Comparison of ENCODE assay signal across 1 cellular context in the genomic region with DNA sequence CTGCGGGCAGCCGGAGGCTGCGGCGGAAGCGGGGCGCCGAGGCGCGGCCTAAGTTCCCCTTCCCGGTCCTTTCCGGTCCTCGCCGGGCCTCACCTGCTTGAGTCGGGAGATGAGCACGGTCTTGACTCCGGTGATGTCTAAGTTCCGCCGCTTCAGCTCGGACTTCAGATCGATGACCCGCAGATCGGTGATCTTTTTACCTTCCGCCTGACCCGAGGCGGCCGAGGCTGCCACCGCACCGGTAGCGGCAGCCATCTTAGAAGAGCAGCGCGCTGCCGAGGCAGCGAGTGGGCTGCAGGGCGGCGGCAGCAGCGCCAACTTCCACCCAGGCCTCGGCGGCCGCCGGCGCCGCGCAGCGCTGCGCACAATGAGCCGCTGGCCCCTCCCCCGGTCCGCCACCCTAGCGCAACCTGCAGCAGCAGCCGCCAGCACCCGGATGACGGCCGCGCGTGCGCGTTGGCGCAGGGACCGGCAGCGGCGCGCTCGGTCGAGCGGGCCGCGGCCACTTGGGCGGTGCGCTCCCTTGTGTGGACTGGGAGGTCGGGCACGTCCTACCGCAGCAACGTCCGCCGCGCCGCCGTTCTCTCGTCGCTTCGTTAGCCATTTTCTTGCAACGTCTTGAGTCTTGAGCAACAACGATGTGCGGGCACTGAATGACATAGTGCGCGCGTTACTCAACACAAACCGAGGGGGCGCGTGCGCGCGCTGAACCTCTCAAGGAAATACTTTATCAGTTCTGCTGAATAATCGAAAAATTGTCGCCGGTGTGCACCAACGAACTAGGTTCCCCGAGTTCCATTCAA.
TF ChIP-seq lines count a peak whose summit lies in the region.

A gene (minus strand): TSS at position 369 of the 803 bp plus-strand sequence. CDS start 114 bp downstream, at position 255.

TF ChIP-seq in GM12878, 131 proteins besides CTCF, POLR2A, EP300 and RAD21 (continued from another document):
- TF ChIP-seq, protein P1, sequence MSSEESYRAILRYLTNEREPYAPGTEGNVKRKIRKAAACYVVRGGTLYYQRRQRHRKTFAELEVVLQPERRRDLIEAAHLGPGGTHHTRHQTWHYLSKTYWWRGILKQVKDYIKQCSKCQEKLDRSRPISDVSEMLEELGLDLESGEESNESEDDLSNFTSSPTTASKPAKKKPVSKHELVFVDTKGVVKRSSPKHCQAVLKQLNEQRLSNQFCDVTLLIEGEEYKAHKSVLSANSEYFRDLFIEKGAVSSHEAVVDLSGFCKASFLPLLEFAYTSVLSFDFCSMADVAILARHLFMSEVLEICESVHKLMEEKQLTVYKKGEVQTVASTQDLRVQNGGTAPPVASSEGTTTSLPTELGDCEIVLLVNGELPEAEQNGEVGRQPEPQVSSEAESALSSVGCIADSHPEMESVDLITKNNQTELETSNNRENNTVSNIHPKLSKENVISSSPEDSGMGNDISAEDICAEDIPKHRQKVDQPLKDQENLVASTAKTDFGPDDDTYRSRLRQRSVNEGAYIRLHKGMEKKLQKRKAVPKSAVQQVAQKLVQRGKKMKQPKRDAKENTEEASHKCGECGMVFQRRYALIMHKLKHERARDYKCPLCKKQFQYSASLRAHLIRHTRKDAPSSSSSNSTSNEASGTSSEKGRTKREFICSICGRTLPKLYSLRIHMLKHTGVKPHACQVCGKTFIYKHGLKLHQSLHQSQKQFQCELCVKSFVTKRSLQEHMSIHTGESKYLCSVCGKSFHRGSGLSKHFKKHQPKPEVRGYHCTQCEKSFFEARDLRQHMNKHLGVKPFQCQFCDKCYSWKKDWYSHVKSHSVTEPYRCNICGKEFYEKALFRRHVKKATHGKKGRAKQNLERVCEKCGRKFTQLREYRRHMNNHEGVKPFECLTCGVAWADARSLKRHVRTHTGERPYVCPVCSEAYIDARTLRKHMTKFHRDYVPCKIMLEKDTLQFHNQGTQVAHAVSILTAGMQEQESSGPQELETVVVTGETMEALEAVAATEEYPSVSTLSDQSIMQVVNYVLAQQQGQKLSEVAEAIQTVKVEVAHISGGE (CRISPR knock-in tag; IDR thresholded peaks at IDR 0.05), result no peak
- TF ChIP-seq, protein P2, sequence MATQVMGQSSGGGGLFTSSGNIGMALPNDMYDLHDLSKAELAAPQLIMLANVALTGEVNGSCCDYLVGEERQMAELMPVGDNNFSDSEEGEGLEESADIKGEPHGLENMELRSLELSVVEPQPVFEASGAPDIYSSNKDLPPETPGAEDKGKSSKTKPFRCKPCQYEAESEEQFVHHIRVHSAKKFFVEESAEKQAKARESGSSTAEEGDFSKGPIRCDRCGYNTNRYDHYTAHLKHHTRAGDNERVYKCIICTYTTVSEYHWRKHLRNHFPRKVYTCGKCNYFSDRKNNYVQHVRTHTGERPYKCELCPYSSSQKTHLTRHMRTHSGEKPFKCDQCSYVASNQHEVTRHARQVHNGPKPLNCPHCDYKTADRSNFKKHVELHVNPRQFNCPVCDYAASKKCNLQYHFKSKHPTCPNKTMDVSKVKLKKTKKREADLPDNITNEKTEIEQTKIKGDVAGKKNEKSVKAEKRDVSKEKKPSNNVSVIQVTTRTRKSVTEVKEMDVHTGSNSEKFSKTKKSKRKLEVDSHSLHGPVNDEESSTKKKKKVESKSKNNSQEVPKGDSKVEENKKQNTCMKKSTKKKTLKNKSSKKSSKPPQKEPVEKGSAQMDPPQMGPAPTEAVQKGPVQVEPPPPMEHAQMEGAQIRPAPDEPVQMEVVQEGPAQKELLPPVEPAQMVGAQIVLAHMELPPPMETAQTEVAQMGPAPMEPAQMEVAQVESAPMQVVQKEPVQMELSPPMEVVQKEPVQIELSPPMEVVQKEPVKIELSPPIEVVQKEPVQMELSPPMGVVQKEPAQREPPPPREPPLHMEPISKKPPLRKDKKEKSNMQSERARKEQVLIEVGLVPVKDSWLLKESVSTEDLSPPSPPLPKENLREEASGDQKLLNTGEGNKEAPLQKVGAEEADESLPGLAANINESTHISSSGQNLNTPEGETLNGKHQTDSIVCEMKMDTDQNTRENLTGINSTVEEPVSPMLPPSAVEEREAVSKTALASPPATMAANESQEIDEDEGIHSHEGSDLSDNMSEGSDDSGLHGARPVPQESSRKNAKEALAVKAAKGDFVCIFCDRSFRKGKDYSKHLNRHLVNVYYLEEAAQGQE (IDR thresholded peaks at IDR 0.05; ENCODE audit: low read depth, low read length), result no peak
- TF ChIP-seq TBL1XR1 (IDR thresholded peaks at IDR 0.05; ENCODE audit: low read depth, low read length) (peak; percentile 67; the same call in 1 of the 2 replicates), SPI1 (IDR thresholded peaks at IDR 0.05; ENCODE audit: borderline replicate concordance, insufficient read depth, low read depth, low read length) (0 out of 2 replicates have a peak, but pooled peaks have one; percentile 0), ASH2L (IDR thresholded peaks at IDR 0.05; ENCODE audit: borderline replicate concordance, low read depth) (no peak), STAT3 (IDR thresholded peaks at IDR 0.05; ENCODE audit: low read depth, low read length) (no peak), HCFC1 (IDR thresholded peaks at IDR 0.05; ENCODE audit: low read length) (peak; percentile 49), GABPA (IDR thresholded peaks at IDR 0.05; ENCODE audit: low read depth) (peak; percentile 61; the same call in 1 of the 2 replicates), MYC (IDR thresholded peaks at IDR 0.05; ENCODE audit: insufficient read depth, insufficient read length, insufficient replicate concordance, low read length, severe bottlenecking) (peak; percentile 79), ZNF384 (IDR thresholded peaks at IDR 0.05; ENCODE audit: borderline replicate concordance, low read depth, low read length) (no peak), RUNX3 (IDR thresholded peaks at IDR 0.05; ENCODE audit: low read length) (peak; percentile 49), NR2F1 (conservative IDR thresholded peaks at IDR 0.05) (peak; percentile 75), CREB1 (IDR thresholded peaks at IDR 0.05; ENCODE audit: low read depth) (peak; percentile 53; the same call in 1 of the 2 replicates), SMARCA5 (IDR thresholded peaks at IDR 0.05) (peak; percentile 77), ZNF217 (IDR thresholded peaks at IDR 0.05) (0 out of 2 replicates have a peak, but pooled peaks have one; percentile 40), CHD1 (IDR thresholded peaks at IDR 0.05; ENCODE audit: low read depth, low read length) (peak; percentile 79; the same call in 1 of the 2 replicates), POU2F2 (IDR thresholded peaks at IDR 0.05; ENCODE audit: borderline replicate concordance, low read depth, low read length) (peak; percentile 93), RBBP5 (conservative IDR thresholded peaks at IDR 0.05) (no peak), PAX5 (IDR thresholded peaks at IDR 0.05; ENCODE audit: borderline replicate concordance, low read depth, low read length) (peak; percentile 6; the same call in 1 of the 2 replicates), TAF1 (IDR thresholded peaks at IDR 0.05; ENCODE audit: borderline replicate concordance, low read depth, low read length) (peak; percentile 98), POLR2AphosphoS5 (IDR thresholded peaks at IDR 0.05; ENCODE audit: low read length) (peak; percentile 97), NRF1 (conservative IDR thresholded peaks at IDR 0.05; ENCODE audit: low read depth, low read length) (peak; percentile 74), NR2C1 (IDR thresholded peaks at IDR 0.05) (peak; percentile 46)
- TF ChIP-seq, protein P3, sequence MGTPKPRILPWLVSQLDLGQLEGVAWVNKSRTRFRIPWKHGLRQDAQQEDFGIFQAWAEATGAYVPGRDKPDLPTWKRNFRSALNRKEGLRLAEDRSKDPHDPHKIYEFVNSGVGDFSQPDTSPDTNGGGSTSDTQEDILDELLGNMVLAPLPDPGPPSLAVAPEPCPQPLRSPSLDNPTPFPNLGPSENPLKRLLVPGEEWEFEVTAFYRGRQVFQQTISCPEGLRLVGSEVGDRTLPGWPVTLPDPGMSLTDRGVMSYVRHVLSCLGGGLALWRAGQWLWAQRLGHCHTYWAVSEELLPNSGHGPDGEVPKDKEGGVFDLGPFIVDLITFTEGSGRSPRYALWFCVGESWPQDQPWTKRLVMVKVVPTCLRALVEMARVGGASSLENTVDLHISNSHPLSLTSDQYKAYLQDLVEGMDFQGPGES (IDR thresholded peaks at IDR 0.05), result 0 out of 2 replicates have a peak, but pooled peaks have one; percentile 3
- TF ChIP-seq, protein P4, sequence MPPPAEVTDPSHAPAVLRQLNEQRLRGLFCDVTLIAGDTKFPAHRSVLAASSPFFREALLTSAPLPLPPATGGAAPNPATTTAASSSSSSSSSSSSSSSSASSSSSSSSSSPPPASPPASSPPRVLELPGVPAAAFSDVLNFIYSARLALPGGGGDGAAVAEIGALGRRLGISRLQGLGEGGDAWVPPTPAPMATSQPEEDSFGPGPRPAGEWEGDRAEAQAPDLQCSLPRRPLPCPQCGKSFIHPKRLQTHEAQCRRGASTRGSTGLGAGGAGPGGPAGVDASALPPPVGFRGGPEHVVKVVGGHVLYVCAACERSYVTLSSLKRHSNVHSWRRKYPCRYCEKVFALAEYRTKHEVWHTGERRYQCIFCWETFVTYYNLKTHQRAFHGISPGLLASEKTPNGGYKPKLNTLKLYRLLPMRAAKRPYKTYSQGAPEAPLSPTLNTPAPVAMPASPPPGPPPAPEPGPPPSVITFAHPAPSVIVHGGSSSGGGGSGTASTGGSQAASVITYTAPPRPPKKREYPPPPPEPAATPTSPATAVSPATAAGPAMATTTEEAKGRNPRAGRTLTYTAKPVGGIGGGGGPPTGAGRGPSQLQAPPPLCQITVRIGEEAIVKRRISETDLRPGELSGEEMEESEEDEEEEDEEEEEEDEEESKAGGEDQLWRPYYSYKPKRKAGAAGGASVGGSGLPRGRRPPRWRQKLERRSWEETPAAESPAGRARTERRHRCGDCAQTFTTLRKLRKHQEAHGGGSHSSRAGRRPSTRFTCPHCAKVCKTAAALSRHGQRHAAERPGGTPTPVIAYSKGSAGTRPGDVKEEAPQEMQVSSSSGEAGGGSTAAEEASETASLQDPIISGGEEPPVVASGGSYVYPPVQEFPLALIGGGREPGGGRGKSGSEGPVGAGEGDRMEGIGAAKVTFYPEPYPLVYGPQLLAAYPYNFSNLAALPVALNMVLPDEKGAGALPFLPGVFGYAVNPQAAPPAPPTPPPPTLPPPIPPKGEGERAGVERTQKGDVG (CRISPR knock-in tag; IDR thresholded peaks at IDR 0.05), result 0 out of 2 replicates have a peak, but pooled peaks have one; percentile 19
- TF ChIP-seq, protein P5, sequence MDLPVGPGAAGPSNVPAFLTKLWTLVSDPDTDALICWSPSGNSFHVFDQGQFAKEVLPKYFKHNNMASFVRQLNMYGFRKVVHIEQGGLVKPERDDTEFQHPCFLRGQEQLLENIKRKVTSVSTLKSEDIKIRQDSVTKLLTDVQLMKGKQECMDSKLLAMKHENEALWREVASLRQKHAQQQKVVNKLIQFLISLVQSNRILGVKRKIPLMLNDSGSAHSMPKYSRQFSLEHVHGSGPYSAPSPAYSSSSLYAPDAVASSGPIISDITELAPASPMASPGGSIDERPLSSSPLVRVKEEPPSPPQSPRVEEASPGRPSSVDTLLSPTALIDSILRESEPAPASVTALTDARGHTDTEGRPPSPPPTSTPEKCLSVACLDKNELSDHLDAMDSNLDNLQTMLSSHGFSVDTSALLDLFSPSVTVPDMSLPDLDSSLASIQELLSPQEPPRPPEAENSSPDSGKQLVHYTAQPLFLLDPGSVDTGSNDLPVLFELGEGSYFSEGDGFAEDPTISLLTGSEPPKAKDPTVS (IDR thresholded peaks at IDR 0.05; ENCODE audit: low read depth, low read length), result 0 out of 2 replicates have a peak, but pooled peaks have one; percentile 33
- TF ChIP-seq, protein P6, sequence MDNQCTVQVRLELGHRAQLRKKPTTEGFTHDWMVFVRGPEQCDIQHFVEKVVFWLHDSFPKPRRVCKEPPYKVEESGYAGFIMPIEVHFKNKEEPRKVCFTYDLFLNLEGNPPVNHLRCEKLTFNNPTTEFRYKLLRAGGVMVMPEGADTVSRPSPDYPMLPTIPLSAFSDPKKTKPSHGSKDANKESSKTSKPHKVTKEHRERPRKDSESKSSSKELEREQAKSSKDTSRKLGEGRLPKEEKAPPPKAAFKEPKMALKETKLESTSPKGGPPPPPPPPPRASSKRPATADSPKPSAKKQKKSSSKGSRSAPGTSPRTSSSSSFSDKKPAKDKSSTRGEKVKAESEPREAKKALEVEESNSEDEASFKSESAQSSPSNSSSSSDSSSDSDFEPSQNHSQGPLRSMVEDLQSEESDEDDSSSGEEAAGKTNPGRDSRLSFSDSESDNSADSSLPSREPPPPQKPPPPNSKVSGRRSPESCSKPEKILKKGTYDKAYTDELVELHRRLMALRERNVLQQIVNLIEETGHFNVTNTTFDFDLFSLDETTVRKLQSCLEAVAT (IDR thresholded peaks at IDR 0.05), result peak; percentile 94
